Comparison of ENCODE assay signal across 8 cellular contexts in genomic region chr1:207336559-207337467, GRCh38.
A peak's percentile ranks its signal among the peaks of the same experiment; 100 is the strongest.
DNase-seq lines count a peak whose midpoint lies in the region; ATAC-seq lines count a peak whose summit lies in the region.

No MANE protein-coding gene starts in this region.

- DNase-seq in SIG-M5 treated with dmso at 0.1 percent for 504 hours (lab: John Stamatoyannopoulos, UW; ENCODE audit: unreplicated experiment) (peak; percentile 34), SIG-M5 (lab: John Stamatoyannopoulos, UW) (no peak), NCI-H2196 (lab: John Stamatoyannopoulos, UW; ENCODE audit: unreplicated experiment) (peak; percentile 63), putamen (ENCODE audit: low spot score) (no peak)
- peak; percentile 21 for DNase-seq in central memory CD4-positive, alpha-beta T cell
- peak; percentile 11 to 41 for DNase-seq in stimulated activated CD8-positive, alpha-beta memory T cell treated with anti-CD3 and anti-CD28 coated beads, Interleukin-7, amount 100 ng/mL, for 4 hours (ENCODE audit: low read depth in 2 of 2)
- no peak for DNase-seq in effector CD4-positive, alpha-beta T cell

- ATAC-seq in HG02759 (IDR thresholded peaks at IDR 0.05; ENCODE audit: unreplicated experiment): peak; percentile 74

Comparison
In these comparisons a context has a peak if more than half of its experiments do, and no peak if none do; other contexts are left out.
1. DNase-seq: peak in SIG-M5 treated with dmso at 0.1 percent for 504 hours (single experiment), NCI-H2196 (single experiment), central memory CD4-positive, alpha-beta T cell (single experiment) and stimulated activated CD8-positive, alpha-beta memory T cell treated with anti-CD3 and anti-CD28 coated beads, Interleukin-7, amount 100 ng/mL, for 4 hours (2 of 2); none in SIG-M5 (single experiment), effector CD4-positive, alpha-beta T cell (single experiment) and putamen (single experiment).